Comparison of ENCODE assay signal across 10 cellular contexts in genomic region chr5:93092349-93093105, GRCh38.
DNase-seq lines count a peak whose midpoint lies in the region; ATAC-seq and TF ChIP-seq lines count a peak whose summit lies in the region.
"Had no signal": no experiment of that assay in that cellular context is flagged by ENCODE, and none has a peak within 500 bp of the region (broad histone marks: within the 10 kb centered on the region; RNA-seq: fewer than 3 reads in every experiment).

No MANE protein-coding gene starts in this region.

- no peak for TF ChIP-seq POLR2A in tibial nerve (IDR thresholded peaks at IDR 0.05)

- CTCF ChIA-PET in HEK293T (lab: Yijun Ruan, JAX), result interaction anchor here (0.5 to 1.7 kb wide), 5 partner anchors 15 to 1137 kb away, joined by 3 to 4 read pairs (median 3); no protein-coding TSS in a partner anchor

- ATAC-seq in heart right ventricle (peak in 2 of 8 donors; percentile 29 to 47), RWPE2 (ENCODE audit: low read depth) (peak; percentile 71; the same call in 2 of the 3 replicates)

- H3K27ac ChIP-seq in heart right ventricle, result no peak overlapping the region
- H3K27ac ChIP-seq in RWPE2 (ENCODE audit: poor library complexity, severe bottlenecking), result no peak overlapping the region
- peak overlapping the region in 1 of 4 donors; percentile 5 for H3K27ac ChIP-seq in tibial nerve
- H3K27ac ChIP-seq: esophagus squamous epithelium had no signal

- POLR2A ChIA-PET in HEK293T (lab: Yijun Ruan, JAX), result no interaction called here

- intact Hi-C loops in heart right ventricle (cut with DNase I), result no loop called here
- intact Hi-C loops in cardiac septum (cut with DNase I), result no loop called here

- H3K27me3 ChIP-seq in heart right ventricle (no peaks in the 10 kb centered on the region), RWPE2 (ENCODE audit: insufficient read depth, poor library complexity, severe bottlenecking) (no peaks in the 10 kb centered on the region), tibial nerve (no peaks in the 10 kb centered on the region)
- H3K27me3 ChIP-seq: esophagus squamous epithelium had no signal

- DNase-seq in heart right ventricle, result no peak
- DNase-seq in cardiac septum (ENCODE audit: low spot score), result no peak
- DNase-seq in RWPE2 (ENCODE audit: low spot score), result no peak
- DNase-seq in fibroblast of the aortic adventitia (ENCODE audit: low read depth), result peak; percentile 68
- DNase-seq in tibial nerve (ENCODE audit: low spot score in 2 of 2), result no peak
- no peak for DNase-seq in D341Med (ENCODE audit: low spot score)
- DNase-seq in NCI-H345 (lab: John Stamatoyannopoulos, UW), result no peak
- no peak for DNase-seq in HEK293T (ENCODE audit: extremely low spot score)
- DNase-seq: activated effector memory CD4-positive, alpha-beta T cell treated with Interleukin-2 at 50 U/mL for 16 hours; esophagus squamous epithelium had no signal

- no peaks in the 10 kb centered on the region for H3K9me3 ChIP-seq in heart right ventricle
- no peaks in the 10 kb centered on the region for H3K9me3 ChIP-seq in RWPE2 (ENCODE audit: severe bottlenecking)
- no peaks in the 10 kb centered on the region for H3K9me3 ChIP-seq in tibial nerve
- H3K9me3 ChIP-seq: esophagus squamous epithelium had no signal

- H3K4me3 ChIP-seq in heart right ventricle (no peak overlapping the region), RWPE2 (ENCODE audit: severe bottlenecking) (no peak overlapping the region), fibroblast of the aortic adventitia (ENCODE audit: low read depth, low read length) (no peak overlapping the region), tibial nerve (no peak overlapping the region)
- H3K4me3 ChIP-seq: esophagus squamous epithelium had no signal

- WGBS in heart right ventricle, 2 donors, result 85 to 93% methylated on average over 2 of the region's 2 CpGs
- WGBS in tibial nerve, 2 donors, result 70 to 71% methylated on average over 2 of the region's 2 CpGs

- TF ChIP-seq CTCF in heart right ventricle (IDR thresholded peaks at IDR 0.05), result peak in 6 of 9 donors; percentile 12 to 41 (median 27)
- peak; percentile 84 for TF ChIP-seq CTCF in RWPE2 (IDR thresholded peaks at IDR 0.05; ENCODE audit: poor library complexity, severe bottlenecking)
- TF ChIP-seq CTCF in fibroblast of the aortic adventitia (IDR thresholded peaks at IDR 0.05; ENCODE audit: insufficient read depth, low read length), result peak; percentile 61
- peak in 3 of 5 experiments; percentile 20 to 34 (median 32) for TF ChIP-seq CTCF in tibial nerve (IDR thresholded peaks at IDR 0.05)

- H3K4me1 ChIP-seq in heart right ventricle (peaks cover 0 to 14% (median 0%) of the 10 kb centered on the region in 9 donors), RWPE2 (ENCODE audit: insufficient read depth, poor library complexity, severe bottlenecking) (no peaks in the 10 kb centered on the region), tibial nerve (peaks cover 0 to 11% (median 0%) of the 10 kb centered on the region in 4 donors)
- H3K4me1 ChIP-seq: esophagus squamous epithelium had no signal

- H3K36me3 ChIP-seq in heart right ventricle (no peaks in the 10 kb centered on the region), RWPE2 (ENCODE audit: low read depth) (no peaks in the 10 kb centered on the region), tibial nerve (no peaks in the 10 kb centered on the region)
- H3K36me3 ChIP-seq: esophagus squamous epithelium had no signal

- TF ChIP-seq EP300 in tibial nerve (IDR thresholded peaks at IDR 0.05), result no peak

TF ChIP-seq in HEK293T, 16 proteins besides CTCF, POLR2A, EP300 and RAD21:
- no peak for TF ChIP-seq L3MBTL2 (conservative IDR thresholded peaks at IDR 0.05)
- TF ChIP-seq NFRKB (IDR thresholded peaks at IDR 0.05), result no peak
- no peak for TF ChIP-seq SP1 (IDR thresholded peaks at IDR 0.05)
TF ChIP-seq in HEK293T: peak in this region for 0.

Comparison
In these comparisons a context has a peak if more than half of its experiments do, and no peak if none do; other contexts are left out.
1. CTCF ChIP-seq: peak in every context shown above with its lines; median percentile 84 in RWPE2; 61 in fibroblast of the aortic adventitia; 32 in tibial nerve; 27 in heart right ventricle.